Comparison of ENCODE assay signal across 1 cellular context in genomic region chr7:55366461-55367138, GRCh38.
TF ChIP-seq lines count a peak whose summit lies in the region.

No MANE protein-coding gene starts in this region.

TF ChIP-seq in HepG2, 621 proteins besides CTCF, POLR2A, EP300 and RAD21 (continued from another document and continues in another):
- no peak for TF ChIP-seq LBX2 (CRISPR knock-in tag; IDR thresholded peaks at IDR 0.05; ENCODE audit: borderline replicate concordance)
- no peak for TF ChIP-seq ZHX1 (CRISPR knock-in tag; IDR thresholded peaks at IDR 0.05; ENCODE audit: low read depth)
- no peak for TF ChIP-seq ZMAT5 (CRISPR knock-in tag; IDR thresholded peaks at IDR 0.05; ENCODE audit: borderline replicate concordance, low read depth)
- TF ChIP-seq FIP1L1 (IDR thresholded peaks at IDR 0.05; ENCODE audit: borderline replicate concordance, insufficient read depth, low read depth, low read length): no peak
- TF ChIP-seq MYNN (CRISPR knock-in tag; IDR thresholded peaks at IDR 0.05; ENCODE audit: low read depth): no peak
- no peak for TF ChIP-seq ZNF407 (CRISPR knock-in tag; IDR thresholded peaks at IDR 0.05; ENCODE audit: not compliant biosample characterization)
- peak; percentile 53; the same call in 1 of the 2 replicates for TF ChIP-seq ZNF724P (CRISPR knock-in tag; IDR thresholded peaks at IDR 0.05; ENCODE audit: borderline replicate concordance)
- no peak for TF ChIP-seq FOXC1 (CRISPR knock-in tag; IDR thresholded peaks at IDR 0.05; ENCODE audit: borderline replicate concordance)
- no peak for TF ChIP-seq SNAPC5 (CRISPR knock-in tag; IDR thresholded peaks at IDR 0.05; ENCODE audit: borderline replicate concordance)
- 0 out of 2 replicates have a peak, but pooled peaks have one; percentile 9 for TF ChIP-seq ELF1 (CRISPR knock-in tag; IDR thresholded peaks at IDR 0.05)
- TF ChIP-seq ZFP37 (CRISPR knock-in tag; IDR thresholded peaks at IDR 0.05; ENCODE audit: borderline replicate concordance): no peak
- no peak for TF ChIP-seq ATF5 (CRISPR knock-in tag; IDR thresholded peaks at IDR 0.05; ENCODE audit: low read depth)
- no peak for TF ChIP-seq ZNF180 (CRISPR knock-in tag; IDR thresholded peaks at IDR 0.05; ENCODE audit: borderline replicate concordance, low read depth)
- TF ChIP-seq SMAD3 (CRISPR knock-in tag; IDR thresholded peaks at IDR 0.05): no peak
- no peak for TF ChIP-seq ZNF747 (CRISPR knock-in tag; IDR thresholded peaks at IDR 0.05; ENCODE audit: borderline replicate concordance)
- no peak for TF ChIP-seq ZSCAN31 (CRISPR knock-in tag; IDR thresholded peaks at IDR 0.05; ENCODE audit: low read depth)
- no peak for TF ChIP-seq HNRNPUL1 (IDR thresholded peaks at IDR 0.05; ENCODE audit: low read depth, low read length)
- no peak for TF ChIP-seq FOSL1 (CRISPR knock-in tag; IDR thresholded peaks at IDR 0.05; ENCODE audit: borderline replicate concordance)
- TF ChIP-seq ZNF343 (CRISPR knock-in tag; IDR thresholded peaks at IDR 0.05): no peak
- no peak for TF ChIP-seq ZNF562 (CRISPR knock-in tag; IDR thresholded peaks at IDR 0.05; ENCODE audit: borderline replicate concordance)
- TF ChIP-seq ZFYVE20 (CRISPR knock-in tag; IDR thresholded peaks at IDR 0.05; ENCODE audit: borderline replicate concordance, low read depth): no peak
- no peak for TF ChIP-seq ARNTL (CRISPR knock-in tag; IDR thresholded peaks at IDR 0.05)
- TF ChIP-seq ZGPAT (CRISPR knock-in tag; IDR thresholded peaks at IDR 0.05): peak; percentile 12; the same call in 1 of the 2 replicates
- TF ChIP-seq ASH2L (IDR thresholded peaks at IDR 0.05; ENCODE audit: insufficient read length, low read depth, low read length): peak; percentile 94
- no peak for TF ChIP-seq HNRNPLL (IDR thresholded peaks at IDR 0.05; ENCODE audit: low read depth, low read length, poor library complexity, severe bottlenecking)
- TF ChIP-seq ZNF124 (CRISPR knock-in tag; IDR thresholded peaks at IDR 0.05): 0 out of 2 replicates have a peak, but pooled peaks have one; percentile 24
- TF ChIP-seq SNAPC4 (CRISPR knock-in tag; IDR thresholded peaks at IDR 0.05): 0 out of 2 replicates have a peak, but pooled peaks have one; percentile 10
- TF ChIP-seq CHD2 (IDR thresholded peaks at IDR 0.05; ENCODE audit: low read depth, low read length): peak; percentile 36; the same call in 1 of the 2 replicates
- TF ChIP-seq KMT2A (CRISPR knock-in tag; IDR thresholded peaks at IDR 0.05): no peak
- TF ChIP-seq ZNF275 (CRISPR knock-in tag; IDR thresholded peaks at IDR 0.05; ENCODE audit: borderline replicate concordance): no peak
- TF ChIP-seq MEIS2 (CRISPR knock-in tag; IDR thresholded peaks at IDR 0.05): no peak
- TF ChIP-seq ZFY (CRISPR knock-in tag; IDR thresholded peaks at IDR 0.05): no peak; the same call in 1 of the 2 replicates
- no peak for TF ChIP-seq RFXAP (CRISPR knock-in tag; IDR thresholded peaks at IDR 0.05; ENCODE audit: borderline replicate concordance)
- TF ChIP-seq SAP130 (CRISPR knock-in tag; IDR thresholded peaks at IDR 0.05; ENCODE audit: low read depth): peak; percentile 16; the same call in 1 of the 2 replicates
- 0 out of 2 replicates have a peak, but pooled peaks have one; percentile 58 for TF ChIP-seq SMYD3 (CRISPR knock-in tag; IDR thresholded peaks at IDR 0.05)
- no peak for TF ChIP-seq THAP7 (CRISPR knock-in tag; IDR thresholded peaks at IDR 0.05)
